Comparison of ENCODE assay signal across 10 cellular contexts in the genomic region with DNA sequence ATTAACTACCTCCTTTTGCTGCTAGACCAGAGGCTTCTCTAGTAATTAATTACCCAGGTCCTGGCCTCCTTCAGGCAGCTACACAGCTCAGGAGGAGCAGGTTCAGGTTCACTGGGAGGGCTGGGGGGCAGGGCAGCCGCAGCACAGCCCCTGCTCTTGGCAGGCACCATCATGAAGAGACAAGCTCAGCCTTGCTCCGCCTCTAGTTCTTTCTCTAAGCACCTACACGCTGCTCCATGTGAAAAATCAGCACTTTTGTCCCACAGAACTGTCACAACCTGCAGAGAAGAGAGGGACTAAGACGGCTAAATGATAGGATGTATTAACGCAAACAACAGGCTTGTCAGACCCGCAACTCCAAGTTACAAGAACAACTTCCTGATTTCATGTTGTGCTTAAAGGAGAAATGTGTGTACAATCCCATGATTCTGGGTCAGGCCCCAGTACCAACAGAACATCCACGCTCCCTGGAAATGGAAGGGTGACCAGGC. TPM values are rescaled to one million over a fixed set of nuclear protein-coding genes. Genes with fewer than 3 reads are reported as not detected.
A peak's percentile ranks its signal among the peaks of the same experiment; 100 is the strongest.
DNase-seq lines count a peak whose midpoint lies in the region; ATAC-seq and TF ChIP-seq lines count a peak whose summit lies in the region.
"Had no signal": no experiment of that assay in that cellular context is flagged by ENCODE, and none has a peak within 500 bp of the region (broad histone marks: within the 10 kb centered on the region; RNA-seq: fewer than 3 reads in every experiment).

No MANE protein-coding gene starts in this region.

- H3K27ac ChIP-seq in DOHH2 (ENCODE audit: low read depth, low read length) (peak overlapping the region; percentile 100), neutrophil (peak overlapping the region; percentile 74), Peyer's patch (peak overlapping the region in 2 of 4 donors; percentile 14 to 42)

- peaks cover 36% of the 10 kb centered on the region for H3K36me3 ChIP-seq in DOHH2 (ENCODE audit: control insufficient read depth, low read length)
- no peaks in the 10 kb centered on the region for H3K36me3 ChIP-seq in neutrophil
- no peaks in the 10 kb centered on the region for H3K36me3 ChIP-seq in Peyer's patch

- no peak for TF ChIP-seq POLR2A in Peyer's patch (IDR thresholded peaks at IDR 0.05)

- no peaks in the 10 kb centered on the region for H3K9me3 ChIP-seq in DOHH2 (ENCODE audit: control insufficient read depth, insufficient read depth, low read length)
- no peaks in the 10 kb centered on the region for H3K9me3 ChIP-seq in neutrophil
- no peaks in the 10 kb centered on the region for H3K9me3 ChIP-seq in Peyer's patch

- DNase-seq in NCI-H1105 (lab: John Stamatoyannopoulos, UW) (peak; percentile 20), cerebellar cortex (ENCODE audit: low spot score) (peak; percentile 34), superior temporal gyrus (ENCODE audit: extremely low spot score) (no peak), Peyer's patch (no peak)
- DNase-seq in activated CD4-positive, alpha-beta T cell treated with anti-CD3 and anti-CD28 coated beads for 4 hours: no peak
- DNase-seq: aorta had no signal

- H3K27me3 ChIP-seq in DOHH2 (ENCODE audit: control insufficient read depth, low read length) (no peaks in the 10 kb centered on the region), neutrophil (no peaks in the 10 kb centered on the region), Peyer's patch (no peaks in the 10 kb centered on the region)

- H3K4me1 ChIP-seq in DOHH2 (ENCODE audit: control insufficient read depth, low read length) (peaks cover 80% of the 10 kb centered on the region), neutrophil (ENCODE audit: control insufficient read depth in 1 of 2, insufficient read depth in 1 of 2, low read depth in 1 of 2, low read length in 1 of 2) (peaks cover 46 to 51% of the 10 kb centered on the region in 2 experiments), Peyer's patch (peaks cover 0 to 41% (median 16%) of the 10 kb centered on the region in 4 donors)

- H3K4me2 ChIP-seq in DOHH2 (ENCODE audit: low read length): peak overlapping the region; percentile 100

- H3K79me2 ChIP-seq in DOHH2 (ENCODE audit: control insufficient read depth, low read length): peaks cover 97% of the 10 kb centered on the region

- H3K9me2 ChIP-seq in DOHH2 (replicated peaks; ENCODE audit: control insufficient read depth, low read length): no peaks in the 10 kb centered on the region

- H3F3A ChIP-seq in DOHH2 (ENCODE audit: control insufficient read depth, insufficient read depth): peaks cover 39% of the 10 kb centered on the region

- no peaks in the 10 kb centered on the region; the same call in none of the 2 replicates for H4K20me1 ChIP-seq in DOHH2 (ENCODE audit: control insufficient read depth, insufficient read depth, low read depth, low read length)

- H3K4me3 ChIP-seq in DOHH2 (ENCODE audit: low read length): peak overlapping the region; percentile 56
- H3K4me3 ChIP-seq in neutrophil (ENCODE audit: low read depth in 1 of 2, low read length in 1 of 2): peak overlapping the region in 1 of 2 experiments; percentile 8
- no peak overlapping the region for H3K4me3 ChIP-seq in Peyer's patch

- ATAC-seq in GM18498 (IDR thresholded peaks at IDR 0.05; ENCODE audit: unreplicated experiment): no peak
- ATAC-seq: Right ventricle myocardium inferior had no signal

- no peak for TF ChIP-seq CTCF in DOHH2 (IDR thresholded peaks at IDR 0.05; ENCODE audit: low read depth, low read length, poor library complexity, severe bottlenecking)
- no peak for TF ChIP-seq CTCF in neutrophil (IDR thresholded peaks at IDR 0.05)
- no peak for TF ChIP-seq CTCF in Peyer's patch (IDR thresholded peaks at IDR 0.05)

RNA-seq across cellular contexts. Expression of a gene that starts 53.4 kb away (rescaled TPM):
- 100 to 1,000 TPM in 2 of 4 donors, 10 to 100 TPM in 2; 64.8 to 120 (median 98.3) TPM for total RNA-seq in Peyer's patch

Comparison
In these comparisons a context has a peak if more than half of its experiments do, and no peak if none do; other contexts are left out.
1. DNase-seq: peak in NCI-H1105 (single experiment) and cerebellar cortex (single experiment); none in superior temporal gyrus (single experiment), Peyer's patch (0 of 3) and activated CD4-positive, alpha-beta T cell treated with anti-CD3 and anti-CD28 coated beads for 4 hours (0 of 2).